In the genomic region with DNA sequence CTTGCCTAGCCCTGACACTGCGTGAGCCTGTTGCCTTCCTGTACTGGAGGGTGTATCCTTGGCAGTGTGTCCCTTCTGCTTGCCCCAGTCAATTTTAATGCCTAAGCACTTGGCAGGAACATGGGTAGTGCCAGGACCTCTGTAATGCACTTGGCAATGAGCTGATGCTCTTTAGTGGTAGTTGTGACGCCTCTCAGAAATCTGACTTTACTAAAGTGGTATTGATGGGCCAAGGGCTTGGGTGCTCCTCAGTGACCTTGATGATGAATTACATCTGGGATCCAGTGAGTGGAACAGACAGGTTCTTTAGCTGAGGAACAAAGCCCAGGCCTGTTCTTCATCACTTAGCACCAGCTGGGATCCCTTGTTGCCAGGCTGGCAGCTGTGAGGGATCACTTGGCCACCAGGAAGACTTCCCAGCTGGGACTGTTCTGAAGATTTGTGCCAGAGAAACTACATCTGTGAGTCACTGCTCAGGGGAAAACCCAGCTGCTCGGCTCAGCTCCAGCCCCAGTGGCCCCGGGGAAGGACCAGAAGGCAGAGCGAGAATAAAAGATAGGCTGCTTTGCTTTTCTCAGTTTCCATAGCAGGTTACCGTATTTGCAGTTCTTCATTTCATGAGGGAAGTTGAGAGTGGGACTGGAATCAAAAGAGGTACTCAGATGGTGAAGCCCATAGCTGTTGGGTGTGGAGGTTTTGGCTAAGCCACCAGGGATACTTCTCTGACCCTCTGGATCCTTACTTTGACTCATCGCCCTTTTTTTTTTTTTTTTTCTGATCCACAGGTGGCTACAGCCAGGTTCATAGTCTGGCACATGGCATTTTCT, we compare ENCODE assay signal across 10 cellular contexts. TPM values are rescaled to one million over a fixed set of nuclear protein-coding genes. Genes with fewer than 3 reads are reported as not detected.
DNase-seq lines count a peak whose midpoint lies in the region; ATAC-seq and TF ChIP-seq lines count a peak whose summit lies in the region.
"Had no signal": no experiment of that assay in that cellular context is flagged by ENCODE, and none has a peak within 500 bp of the region (broad histone marks: within the 10 kb centered on the region; RNA-seq: fewer than 3 reads in every experiment).

No MANE protein-coding gene starts in this region.

- H3K27ac ChIP-seq in heart right ventricle = peak overlapping the region in 5 of 10 donors; percentile 29 to 73 (median 50)
- H3K27ac ChIP-seq: neutrophil had no signal

- in situ Hi-C loops in GM13977 (cut with MboI; ENCODE audit: low pct_unique_long_range_greater_than_20kb, low sequenced_read_pairs, unreplicated experiment) = no loop called here

- peaks cover 0 to 35% (median 0%) of the 10 kb centered on the region in 7 donors for H3K27me3 ChIP-seq in heart right ventricle

- peak; percentile 71 for DNase-seq in GM13977 (ENCODE audit: low spot score)
- peak; percentile 35 to 76 for DNase-seq in NCI-H524 (lab: John Stamatoyannopoulos, UW)
- DNase-seq in activated effector memory CD4-positive, alpha-beta T cell treated with Interleukin-2 at 50 U/mL for 16 hours = peak; percentile 53
- DNase-seq in heart right ventricle = peak; percentile 88 to 89
- peak; percentile 52 for DNase-seq in stimulated activated CD4-positive, alpha-beta T cell treated with anti-CD3 and anti-CD28 coated beads, Interleukin-2, amount 100 ng/mL, for 4 hours (ENCODE audit: low read depth)
- no peak for DNase-seq in NCI-H526 treated with DMSO at 0.1 percent for 48 hours (lab: John Stamatoyannopoulos, UW)
- no peak for DNase-seq in 8988T

- peaks cover 4 to 53% (median 16%) of the 10 kb centered on the region in 9 donors for H3K4me1 ChIP-seq in heart right ventricle

- H3K9me3 ChIP-seq in heart right ventricle = no peaks in the 10 kb centered on the region
- H3K9me3 ChIP-seq: neutrophil had no signal

- peak; percentile 63 for ATAC-seq in HG02571 (IDR thresholded peaks at IDR 0.05; ENCODE audit: unreplicated experiment)
- peak; percentile 89 to 97 (median 92) for ATAC-seq in heart right ventricle

- WGBS in heart right ventricle, 2 donors = 28 to 39% methylated on average over 7 of the region's 7 CpGs

- intact Hi-C loops in heart right ventricle (cut with DNase I) = loop anchor here in 9 of 10 donors (1.0 to 5.0 kb wide), 6 partner anchors 38 to 148 kb away; a partner anchor contains a TSS

- no peak for TF ChIP-seq CTCF in GM13977 (IDR thresholded peaks at IDR 0.05; ENCODE audit: extremely low read depth, insufficient read depth, missing control alignments)
- no peak for TF ChIP-seq CTCF in heart right ventricle (IDR thresholded peaks at IDR 0.05)

- H3K36me3 ChIP-seq in heart right ventricle = no peaks in the 10 kb centered on the region
- H3K36me3 ChIP-seq: neutrophil had no signal

- no peak overlapping the region for H3K4me3 ChIP-seq in heart right ventricle

RNA-seq across cellular contexts. Expression of a gene that starts 28.5 kb away (rescaled TPM):
- total RNA-seq in heart right ventricle = 1 to 10 TPM in 3 of 10 donors, under 1 TPM in 7; 0.47 to 1.6 (median 0.80) TPM
- under 1 TPM; 0.04 to 0.29 TPM for polyA plus RNA-seq in heart right ventricle
- total RNA-seq: NCI-H460 had no signal

RNA-seq across cellular contexts. Expression of a gene that starts 40.1 kb away (rescaled TPM):
- total RNA-seq in heart right ventricle = 1 to 10 TPM in 2 of 10 donors, under 1 TPM in 7, not detected in 1; 0.16 to 1.8 (median 0.40) TPM
- under 1 TPM in 1 of 2 donors, not detected in 1; 0.04 TPM for polyA plus RNA-seq in heart right ventricle
- total RNA-seq: NCI-H460 had no signal

Comparison
In these comparisons a context has a peak if more than half of its experiments do, and no peak if none do; other contexts are left out.
1. DNase-seq: peak in GM13977 (single experiment), NCI-H524 (2 of 2), activated effector memory CD4-positive, alpha-beta T cell treated with Interleukin-2 at 50 U/mL for 16 hours (single experiment), heart right ventricle (2 of 2) and stimulated activated CD4-positive, alpha-beta T cell treated with anti-CD3 and anti-CD28 coated beads, Interleukin-2, amount 100 ng/mL, for 4 hours (single experiment); none in NCI-H526 treated with DMSO at 0.1 percent for 48 hours (single experiment) and 8988T (single experiment).